Comparison of ENCODE assay signal across 1 cellular context in the genomic region with DNA sequence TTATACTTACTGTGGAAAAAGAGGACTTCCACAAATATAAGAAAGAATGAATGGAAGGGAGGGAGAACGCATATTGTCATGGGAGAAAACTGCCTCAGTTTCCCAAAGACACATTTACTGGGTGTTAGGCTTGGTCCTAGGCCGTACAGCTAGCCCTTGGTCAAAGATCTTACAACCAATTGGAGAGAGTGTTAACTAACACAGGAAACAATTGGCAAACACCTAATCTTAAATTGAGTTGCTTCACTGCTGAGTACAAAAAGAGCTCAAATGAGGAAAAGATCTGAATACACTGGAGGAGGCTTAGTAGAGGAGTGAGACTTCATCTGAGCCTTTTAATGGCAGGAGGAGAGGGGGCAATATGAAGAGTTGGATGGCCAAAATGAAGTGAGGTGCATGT.
TF ChIP-seq lines count a peak whose summit lies in the region.

No MANE protein-coding gene starts in this region.

TF ChIP-seq in HCT116, 20 proteins besides CTCF, POLR2A, EP300 and RAD21:
- TF ChIP-seq ZBTB33 (IDR thresholded peaks at IDR 0.05; ENCODE audit: extremely low read depth, insufficient replicate concordance, low read length) (no peak), ZFX (IDR thresholded peaks at IDR 0.05) (no peak), SIN3A (IDR thresholded peaks at IDR 0.05; ENCODE audit: low read depth) (no peak), CEBPB (IDR thresholded peaks at IDR 0.05; ENCODE audit: low read depth) (no peak), SRF (IDR thresholded peaks at IDR 0.05; ENCODE audit: low read depth) (no peak), YY1 (IDR thresholded peaks at IDR 0.05; ENCODE audit: extremely low read depth, insufficient replicate concordance, low read depth, low read length) (no peak), JUND (IDR thresholded peaks at IDR 0.05) (no peak), EGR1 (IDR thresholded peaks at IDR 0.05; ENCODE audit: low read depth) (no peak), FOSL1 (IDR thresholded peaks at IDR 0.05; ENCODE audit: low read depth) (no peak), CBX3 (IDR thresholded peaks at IDR 0.05; ENCODE audit: low read depth) (no peak), POLR2AphosphoS5 (IDR thresholded peaks at IDR 0.05; ENCODE audit: low read depth, low read length) (no peak), ZNF274 (IDR thresholded peaks at IDR 0.05; ENCODE audit: low read depth, low read length) (no peak)
TF ChIP-seq in HCT116: peak in this region for 0.
